ENCODE assay signal across 8 cellular contexts in genomic region chr15:70559223-70559823, GRCh38.
DNase-seq lines count a peak whose midpoint lies in the region; ATAC-seq, FAIRE-seq and TF ChIP-seq lines count a peak whose summit lies in the region.

No MANE protein-coding gene starts in this region.

- H4K20me1 ChIP-seq in GM12878 (ENCODE audit: control insufficient read depth, insufficient read depth) = no peaks in the 10 kb centered on the region

- 13% methylated on average over 11 of the region's 11 CpGs for WGBS in GM12878 (ENCODE audit: insufficient coverage, insufficient replicate concordance, low lambda C conversion rate, missing lambda C conversion rate)
- 38 to 40% methylated on average over 11 of the region's 11 CpGs for WGBS in thyroid gland, 2 donors

- H3K27ac Mint-ChIP-seq in T-helper 17 cell = no peak overlapping the region
- H3K27ac Mint-ChIP-seq in naive B cell = no peak overlapping the region

- SMC1A ChIA-PET in GM12878 (lab: Charles Lee; ENCODE audit: uncharacterized antibody, unreplicated experiment) = interaction anchor here (0.7 kb wide), 1 partner anchor 32 kb away, joined by 3 read pairs; no protein-coding TSS in a partner anchor

- H3K4me1 Mint-ChIP-seq in T-helper 17 cell (peaks cover 18% of the 10 kb centered on the region), naive B cell (peaks cover 0 to 3% (median 3%) of the 10 kb centered on the region in 3 donors)

- peak; percentile 96 for ATAC-seq in T-helper 17 cell
- ATAC-seq in GM12878 = no peak
- peak; percentile 54 to 63 for ATAC-seq in naive B cell (ENCODE audit: low read depth in 2 of 2)
- no peak for ATAC-seq in GM18520 (IDR thresholded peaks at IDR 0.05; ENCODE audit: unreplicated experiment)

- H3K9me3 ChIP-seq in T-helper 17 cell (ENCODE audit: control insufficient read depth, low read length, poor library complexity, severe bottlenecking) (no peaks in the 10 kb centered on the region), GM12878 (replicated peaks; ENCODE audit: control insufficient read depth, insufficient read depth, low read length) (no peaks in the 10 kb centered on the region), thyroid gland (no peaks in the 10 kb centered on the region)

- TF ChIP-seq POLR2A in GM12878 (IDR thresholded peaks at IDR 0.05; ENCODE audit: low read depth, low read length) (no peak), thyroid gland (IDR thresholded peaks at IDR 0.05) (no peak)

- POLR2A ChIA-PET in GM12878 (lab: Charles Lee) = no interaction called here

- no TSS peak for BruUV-seq in GM12878 (replicated peaks; lab: Mats Ljungman, UMichigan)

- no peak overlapping the region for H3K9ac ChIP-seq in GM12878 (ENCODE audit: control insufficient read depth, insufficient read depth, low read length)

- H2AFZ ChIP-seq in GM12878 (ENCODE audit: control insufficient read depth, low read depth, low read length) = no peak overlapping the region

- FAIRE-seq in GM12878 (lab: Jason Lieb, UNC) (no peak), RCC 7860 (lab: Jason Lieb, UNC) (no peak)

- no peaks in the 10 kb centered on the region for H3K36me3 ChIP-seq in GM12878 (ENCODE audit: control insufficient read depth in 2 of 2, insufficient read depth in 2 of 2, low read length in 1 of 2)
- H3K36me3 ChIP-seq in thyroid gland = no peaks in the 10 kb centered on the region

- H3K27ac ChIP-seq in GM12878 (ENCODE audit: control insufficient read depth, insufficient read depth) (no peak overlapping the region), thyroid gland (no peak overlapping the region)

- no peak for TF ChIP-seq RAD21 in GM12878 (IDR thresholded peaks at IDR 0.05; ENCODE audit: insufficient read depth, low read depth, low read length)

- H3K79me2 ChIP-seq in GM12878 (ENCODE audit: control insufficient read depth, insufficient read depth, low read length) = no peaks in the 10 kb centered on the region

- peaks cover 0 to 9% of the 10 kb centered on the region in 2 experiments; a peak in 2 of 4 replicates for H3K27me3 ChIP-seq in GM12878 (replicated peaks in 1 of 2; ENCODE audit: control insufficient read depth in 2 of 2, insufficient read depth in 2 of 2, low read length in 1 of 2)
- no peaks in the 10 kb centered on the region for H3K27me3 ChIP-seq in thyroid gland

- H3K9me3 Mint-ChIP-seq in naive B cell = no peaks in the 10 kb centered on the region

- intact Hi-C loops in GM12878 (cut with micrococcal nuclease; ENCODE audit: unreplicated experiment) = no loop called here
- intact Hi-C loops in thyroid gland (cut with DNase I) = no loop called here

- DNase-seq in CMK (ENCODE audit: low read depth) = peak; percentile 54
- DNase-seq in T-helper 17 cell = peak; percentile 21 to 48 (median 39)
- DNase-seq in GM12878 (ENCODE audit: low read depth, low spot score) = no peak
- no peak for DNase-seq in naive B cell
- DNase-seq in thyroid gland = peak; percentile 7 to 9
- no peak for DNase-seq in RCC 7860 (ENCODE audit: low spot score)
- no peak for DNase-seq in DMS153 (lab: John Stamatoyannopoulos, UW)

- RAD21 ChIA-PET in GM12878 (lab: Charles Lee; ENCODE audit: unreplicated experiment) = interaction anchor here (0.9 kb wide), 1 partner anchor 9 kb away, joined by 3 read pairs; no protein-coding TSS in a partner anchor

- in situ Hi-C loops in GM12878 (cut with MboI) = no loop called here

- TF ChIP-seq EP300 in GM12878 (IDR thresholded peaks at IDR 0.05; ENCODE audit: borderline replicate concordance in 1 of 2, control insufficient read depth in 1 of 2, low read depth in 2 of 2, low read length in 2 of 2) = no peak

- no peak overlapping the region for H3K4me2 ChIP-seq in GM12878 (ENCODE audit: control insufficient read depth, insufficient read depth)

- H3K4me3 Mint-ChIP-seq in T-helper 17 cell (no peak overlapping the region), naive B cell (no peak overlapping the region)

- CTCF ChIA-PET in GM12878 (lab: Yijun Ruan, JAX) = no interaction called here

- no peak for TF ChIP-seq CTCF in GM12878 (IDR thresholded peaks at IDR 0.05 in 2 of 3, conservative IDR thresholded peaks at IDR 0.05 in 1 of 3; ENCODE audit: control insufficient read depth in 2 of 3, extremely low read depth in 1 of 3, insufficient read depth in 1 of 3, low read depth in 3 of 3, low read length in 3 of 3)
- no peak for TF ChIP-seq CTCF in thyroid gland (IDR thresholded peaks at IDR 0.05)

- H3K4me3 ChIP-seq in GM12878 (no peak overlapping the region), thyroid gland (replicated peaks in 1 of 3) (no peak overlapping the region)

- H3K4me1 ChIP-seq in GM12878 (ENCODE audit: control insufficient read depth, insufficient read depth, low read length) = peaks cover 3% of the 10 kb centered on the region; the same call in 1 of the 2 replicates
- H3K4me1 ChIP-seq in thyroid gland = no peaks in the 10 kb centered on the region

- no peaks in the 10 kb centered on the region for H3K36me3 Mint-ChIP-seq in T-helper 17 cell (ENCODE audit: low read depth)
- no peaks in the 10 kb centered on the region for H3K36me3 Mint-ChIP-seq in naive B cell

- H3K27me3 Mint-ChIP-seq in T-helper 17 cell (no peaks in the 10 kb centered on the region), naive B cell (peaks cover 20 to 25% (median 23%) of the 10 kb centered on the region in 3 donors)

TF ChIP-seq in GM12878, 131 proteins besides CTCF, POLR2A, EP300 and RAD21:
- peak; percentile 17; the same call in 1 of the 2 replicates for TF ChIP-seq RAD51 (IDR thresholded peaks at IDR 0.05)
- no peak for TF ChIP-seq FOS (IDR thresholded peaks at IDR 0.05; ENCODE audit: borderline replicate concordance, extremely low read depth, insufficient read length)
- no peak for TF ChIP-seq ZNF687 (IDR thresholded peaks at IDR 0.05)
- no peak for TF ChIP-seq SKIL (IDR thresholded peaks at IDR 0.05; ENCODE audit: low read depth, poor library complexity, severe bottlenecking)
- TF ChIP-seq TARDBP (IDR thresholded peaks at IDR 0.05; ENCODE audit: borderline replicate concordance) = no peak
- peak; percentile 9 for TF ChIP-seq USF1 (IDR thresholded peaks at IDR 0.05; ENCODE audit: borderline replicate concordance, extremely low read length, insufficient read depth, low read depth, low read length)

Comparison
In these comparisons a context has a peak if more than half of its experiments do, and no peak if none do; other contexts are left out.
1. DNase-seq: peak in CMK (single experiment), T-helper 17 cell (3 of 3) and thyroid gland (2 of 2); none in GM12878 (single experiment), naive B cell (single experiment), RCC 7860 (single experiment) and DMS153 (single experiment).
2. ATAC-seq: peak in T-helper 17 cell (single experiment) and naive B cell (2 of 2); none in GM12878 (single experiment) and GM18520 (single experiment).